Comparison of ENCODE assay signal across 17 cellular contexts in the genomic region with DNA sequence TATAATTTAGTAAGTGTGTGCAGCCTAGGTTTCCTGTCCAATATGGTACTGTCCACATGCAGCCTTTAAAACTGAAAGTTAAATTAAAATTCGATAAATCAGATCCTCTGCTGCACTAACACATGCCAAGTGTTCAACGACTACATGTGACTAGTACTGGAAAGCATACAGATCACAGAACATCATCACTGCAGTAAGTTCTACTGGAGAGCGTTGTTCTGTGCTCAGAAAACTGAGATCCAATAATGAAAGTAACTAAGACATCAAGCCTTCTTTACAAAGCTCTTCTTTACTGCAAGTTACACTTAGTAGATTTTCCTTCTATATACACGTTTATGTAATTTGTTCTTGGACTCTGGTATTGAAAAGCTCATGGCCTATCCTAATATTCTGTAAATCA.
DNase-seq lines count a peak whose midpoint lies in the region; ATAC-seq, FAIRE-seq and TF ChIP-seq lines count a peak whose summit lies in the region.
"Had no signal": no experiment of that assay in that cellular context is flagged by ENCODE, and none has a peak within 500 bp of the region (broad histone marks: within the 10 kb centered on the region; RNA-seq: fewer than 3 reads in every experiment).

No MANE protein-coding gene starts in this region.

- intact Hi-C loops in vagina (cut with DNase I) = no loop called here

- H3K4me3 ChIP-seq in coronary artery = peak overlapping the region; percentile 11
- H3K4me3 ChIP-seq in mesenchymal stem cell (ENCODE audit: insufficient read depth in 1 of 2, low read depth in 1 of 2, low read length in 2 of 2) = peak overlapping the region in 1 of 2 experiments; percentile 66
- H3K4me3 ChIP-seq in vagina = no peak overlapping the region

- no peak overlapping the region for H2BK120ac ChIP-seq in mesenchymal stem cell (ENCODE audit: low read depth, low read length)

- FAIRE-seq in GM12892 (lab: Jason Lieb, UNC) = peak; percentile 67

- H3K27me3 ChIP-seq in mesenchymal stem cell (ENCODE audit: control insufficient read depth in 1 of 2, insufficient read depth in 1 of 2, low read length in 2 of 2) = no peaks in the 10 kb centered on the region
- no peaks in the 10 kb centered on the region for H3K27me3 ChIP-seq in vagina

- no peak for TF ChIP-seq CTCF in coronary artery (IDR thresholded peaks at IDR 0.05)
- TF ChIP-seq CTCF in vagina (IDR thresholded peaks at IDR 0.05) = no peak

- H2BK5ac ChIP-seq in mesenchymal stem cell (ENCODE audit: low read depth, low read length, poor library complexity, severe bottlenecking) = no peak overlapping the region

- H2AFZ ChIP-seq in mesenchymal stem cell (ENCODE audit: low read depth, low read length) = no peak overlapping the region

- no peak for ATAC-seq in HG02885 (IDR thresholded peaks at IDR 0.05; ENCODE audit: poor library complexity, unreplicated experiment)
- ATAC-seq: activated CD4-positive, CD25-positive, alpha-beta regulatory T cell treated with anti-CD3 and anti-CD28 coated beads, Interleukin-2, amount 50 U/mL, for 24 hours had no signal

- WGBS in mesenchymal stem cell = 98% methylated on average over 3 of the region's 4 CpGs

- DNase-seq in AG08396 (ENCODE audit: low spot score) = peak; percentile 10
- DNase-seq in GM12892 (ENCODE audit: insufficient read length) = no peak
- no peak for DNase-seq in coronary artery (ENCODE audit: low spot score)
- DNase-seq in mesenchymal stem cell = no peak
- DNase-seq in NOMO-1 treated with dmso at 0.1 percent for 144 hours (lab: John Stamatoyannopoulos, UW; ENCODE audit: unreplicated experiment) = no peak
- DNase-seq in T-helper 1 cell = no peak
- DNase-seq in vagina (ENCODE audit: extremely low spot score in 2 of 2) = no peak
- DNase-seq: DMS 273 treated with DMSO at 0.1 percent for 48 hours; effector CD4-positive, alpha-beta T cell; hippocampal formation; MM.1S; NCI-H2029 treated with DMSO at 0.1 percent for 48 hours; occipital lobe; SHP77 treated with DMSO at 0.1 percent for 48 hours; stimulated activated CD4-positive, alpha-beta T cell treated with anti-CD3 and anti-CD28 coated beads, Interleukin-4, amount 100 ng/mL, for 1 hour had no signal

- TF ChIP-seq POLR2A in GM12892 (IDR thresholded peaks at IDR 0.05; ENCODE audit: low read depth, low read length) (no peak), vagina (IDR thresholded peaks at IDR 0.05) (no peak)

- no peaks in the 10 kb centered on the region for H3K36me3 ChIP-seq in mesenchymal stem cell (ENCODE audit: control insufficient read depth in 1 of 2, insufficient read depth in 2 of 2, low read depth in 1 of 2, low read length in 2 of 2)
- H3K36me3 ChIP-seq in vagina = no peaks in the 10 kb centered on the region

- no peak overlapping the region for H3K23ac ChIP-seq in mesenchymal stem cell (ENCODE audit: low read length in 2 of 2)

- H3K9me3 ChIP-seq in mesenchymal stem cell (ENCODE audit: control insufficient read depth, low read length) (no peaks in the 10 kb centered on the region), vagina (no peaks in the 10 kb centered on the region)

- no peak overlapping the region for H3K18ac ChIP-seq in mesenchymal stem cell (ENCODE audit: low read depth in 1 of 2, low read length in 2 of 2)

- no peak overlapping the region for H2BK12ac ChIP-seq in mesenchymal stem cell (ENCODE audit: low read length in 2 of 2)

- H2AK5ac ChIP-seq in mesenchymal stem cell (ENCODE audit: low read length, severe bottlenecking) = peak overlapping the region; percentile 61

- no peak overlapping the region for H2BK15ac ChIP-seq in mesenchymal stem cell (ENCODE audit: low read depth, poor library complexity, severe bottlenecking)

- no peak overlapping the region for H4K91ac ChIP-seq in mesenchymal stem cell (ENCODE audit: low read length)

- H3K79me1 ChIP-seq in mesenchymal stem cell (replicated peaks; ENCODE audit: low read length, poor library complexity, severe bottlenecking) = peaks cover 10% of the 10 kb centered on the region

- no peak overlapping the region for H3K4ac ChIP-seq in mesenchymal stem cell (ENCODE audit: low read depth in 1 of 2, low read length in 2 of 2)

- peak overlapping the region; percentile 77 for H3K9ac ChIP-seq in mesenchymal stem cell (ENCODE audit: low read length)

- H3K27ac ChIP-seq in coronary artery (no peak overlapping the region), mesenchymal stem cell (ENCODE audit: low read length, poor library complexity, severe bottlenecking) (peak overlapping the region; percentile 64), vagina (no peak overlapping the region)

- no peak overlapping the region for H3K4me2 ChIP-seq in mesenchymal stem cell (ENCODE audit: low read length, poor library complexity, severe bottlenecking)

- H3K14ac ChIP-seq in mesenchymal stem cell (ENCODE audit: low read length in 2 of 2) = no peak overlapping the region

- H3K4me1 ChIP-seq in mesenchymal stem cell (ENCODE audit: control insufficient read depth, insufficient read depth, low read depth, low read length) (peaks cover 3% of the 10 kb centered on the region), vagina (peaks cover 5% of the 10 kb centered on the region)

- no peak overlapping the region for H4K8ac ChIP-seq in mesenchymal stem cell (ENCODE audit: low read length)
